In the genomic region with DNA sequence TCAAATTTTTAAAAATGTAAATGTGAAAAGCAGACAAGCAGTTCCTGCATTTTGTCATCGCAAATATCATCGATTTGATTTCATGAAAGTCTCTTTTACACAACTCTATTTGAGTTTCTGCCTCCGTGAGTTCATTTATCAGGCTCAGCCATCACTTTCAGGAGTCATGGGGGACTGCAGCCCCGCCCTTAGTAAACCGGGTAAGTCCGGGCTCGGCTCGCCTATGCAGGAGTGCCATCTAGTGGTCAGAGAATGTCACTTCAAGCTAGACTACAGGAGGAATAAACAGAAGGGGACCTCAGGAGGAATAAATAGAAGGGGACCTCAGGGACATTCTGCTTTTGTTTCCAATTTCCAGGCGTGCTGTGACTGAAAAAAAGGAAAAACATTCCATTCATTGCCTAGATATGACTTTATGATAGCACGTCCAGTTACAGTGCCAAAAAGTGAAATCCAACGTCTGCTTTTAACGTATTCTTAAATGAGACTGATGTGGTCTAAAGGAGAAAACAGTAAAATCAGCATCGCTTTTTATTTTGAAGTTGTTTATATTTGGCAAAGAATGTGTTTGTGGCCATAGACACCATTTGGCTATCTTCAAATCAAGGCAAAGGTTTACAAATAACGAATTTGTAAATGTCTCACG, we compare ENCODE assay signal across 8 cellular contexts.
A peak's percentile ranks its signal among the peaks of the same experiment; 100 is the strongest.
DNase-seq lines count a peak whose midpoint lies in the region; ATAC-seq, FAIRE-seq and TF ChIP-seq lines count a peak whose summit lies in the region.

No MANE protein-coding gene starts in this region.

- ATAC-seq in GM19463 (IDR thresholded peaks at IDR 0.05; ENCODE audit: unreplicated experiment), result peak; percentile 99
- ATAC-seq in HG03571 (IDR thresholded peaks at IDR 0.05; ENCODE audit: unreplicated experiment), result peak; percentile 99

- peak; percentile 79 to 82 for TF ChIP-seq CTCF in endothelial cell of umbilical vein (IDR thresholded peaks at IDR 0.05; ENCODE audit: extremely low read depth in 1 of 2, insufficient read depth in 1 of 2, low read depth in 1 of 2, low read length in 2 of 2)

- POLR2A ChIA-PET in endothelial cell of umbilical vein (lab: Charles Lee), result no interaction called here

- no TSS peak for BruUV-seq in endothelial cell of umbilical vein (replicated peaks; lab: Mats Ljungman, UMichigan)

- peak; percentile 46 for FAIRE-seq in endothelial cell of umbilical vein (lab: Jason Lieb, UNC)

- peak overlapping the region; percentile 63 for H2AFZ ChIP-seq in endothelial cell of umbilical vein (ENCODE audit: low read depth, low read length)

- CTCF ChIA-PET in endothelial cell of umbilical vein (lab: Charles Lee), result interaction anchor here (0.6 to 3.5 kb wide), 25 partner anchors 9 to 1676 kb away, joined by 3 to 27 read pairs (median 3); no protein-coding TSS in a partner anchor

- no peak for TF ChIP-seq POLR2A in endothelial cell of umbilical vein (IDR thresholded peaks at IDR 0.05; ENCODE audit: low read depth, low read length)

- no peaks in the 10 kb centered on the region for H3K36me3 ChIP-seq in endothelial cell of umbilical vein (ENCODE audit: control insufficient read depth in 2 of 2, extremely low read depth in 1 of 2, insufficient read depth in 2 of 2, low read length in 2 of 2)

- peak; percentile 36 for DNase-seq in CMK (ENCODE audit: low read depth)
- peak; percentile 39 for DNase-seq in NOMO-1 treated with dmso at 0.1 percent for 144 hours (lab: John Stamatoyannopoulos, UW; ENCODE audit: unreplicated experiment)
- DNase-seq in activated CD8-positive, alpha-beta memory T cell treated with anti-CD3 and anti-CD28 coated beads, Interleukin-2, amount 50 U/mL, for 1 hour (ENCODE audit: extremely low read depth), result peak; percentile 9
- DNase-seq in endothelial cell of umbilical vein (ENCODE audit: low read depth, low spot score), result peak; percentile 82
- DNase-seq in mucosa of gallbladder (ENCODE audit: low spot score), result peak; percentile 75
- peak; percentile 74 for DNase-seq in stimulated activated CD8-positive, alpha-beta memory T cell treated with anti-CD3 and anti-CD28 coated beads, Interleukin-4, amount 100 ng/mL, for 48 hours

- peak overlapping the region; percentile 62 for H3K27ac ChIP-seq in endothelial cell of umbilical vein (ENCODE audit: insufficient read depth, low read depth, low read length)

- peaks cover 27% of the 10 kb centered on the region for H3K4me1 ChIP-seq in endothelial cell of umbilical vein (ENCODE audit: control insufficient read depth, extremely low read depth, insufficient read depth, low read length)

- H3K79me2 ChIP-seq in endothelial cell of umbilical vein (ENCODE audit: control insufficient read depth, insufficient read depth, low read length), result no peaks in the 10 kb centered on the region

- dilution Hi-C loops in endothelial cell of umbilical vein (cut with MboI; ENCODE audit: extremely low pct_ligation_motif_present, low sequenced_read_pairs), result no loop called here

- no peaks in the 10 kb centered on the region for H3K27me3 ChIP-seq in endothelial cell of umbilical vein (ENCODE audit: control insufficient read depth in 2 of 2, insufficient read depth in 2 of 2, low read length in 2 of 2)

- H3K9me1 ChIP-seq in endothelial cell of umbilical vein (replicated peaks; ENCODE audit: control insufficient read depth, extremely low read depth, insufficient read depth, low read length), result no peaks in the 10 kb centered on the region

- no peaks in the 10 kb centered on the region for H4K20me1 ChIP-seq in endothelial cell of umbilical vein (replicated peaks; ENCODE audit: control insufficient read depth, extremely low read depth, insufficient read depth, low read length)

- H3K9me3 ChIP-seq in endothelial cell of umbilical vein (replicated peaks; ENCODE audit: control insufficient read depth, insufficient read depth, low read length), result no peaks in the 10 kb centered on the region

- peak overlapping the region; percentile 88 for H3K4me2 ChIP-seq in endothelial cell of umbilical vein (ENCODE audit: insufficient read depth, low read length)

- intact Hi-C loops in endothelial cell of umbilical vein (cut with micrococcal nuclease), result loop anchor here (1.0 to 2.0 kb wide), 4 partner anchors 113 to 1675 kb away; no protein-coding TSS in a partner anchor

- peak overlapping the region in 2 of 3 experiments; percentile 24 to 62 for H3K4me3 ChIP-seq in endothelial cell of umbilical vein (replicated peaks in 1 of 3; ENCODE audit: insufficient read depth in 1 of 3, low read depth in 1 of 3, low read length in 3 of 3)

- peak overlapping the region; percentile 56 for H3K9ac ChIP-seq in endothelial cell of umbilical vein (replicated peaks; ENCODE audit: extremely low read depth, insufficient read depth, low read length)

TF ChIP-seq in endothelial cell of umbilical vein, 7 proteins besides CTCF, POLR2A, EP300 and RAD21:
- TF ChIP-seq MAX (IDR thresholded peaks at IDR 0.05; ENCODE audit: insufficient read depth, insufficient read length), result no peak
- peak; percentile 79 for TF ChIP-seq GATA2 (IDR thresholded peaks at IDR 0.05; ENCODE audit: insufficient read depth, insufficient read length, low read depth, low read length)
- TF ChIP-seq EZH2 (IDR thresholded peaks at IDR 0.05; ENCODE audit: borderline replicate concordance, low read depth, low read length, severe bottlenecking), result no peak
- TF ChIP-seq MYC (IDR thresholded peaks at IDR 0.05; ENCODE audit: low read depth, low read length), result no peak
- TF ChIP-seq JUN (IDR thresholded peaks at IDR 0.05; ENCODE audit: borderline replicate concordance, insufficient read depth, insufficient read length, low read depth), result no peak
- TF ChIP-seq POLR2AphosphoS5 (IDR thresholded peaks at IDR 0.05; ENCODE audit: insufficient read depth, low read depth, low read length), result no peak
- TF ChIP-seq FOS (IDR thresholded peaks at IDR 0.05; ENCODE audit: borderline replicate concordance, insufficient read depth, low read length), result peak; percentile 6

Comparison
In these comparisons a context has a peak if more than half of its experiments do, and no peak if none do; other contexts are left out.
1. Peak in every context shown above with its lines: DNase-seq, ATAC-seq, H3K4me3 ChIP-seq and H3K27ac ChIP-seq.
2. DNase-seq: peak in every context shown above with its lines; median percentile 82 in endothelial cell of umbilical vein; 75 in mucosa of gallbladder; 74 in stimulated activated CD8-positive, alpha-beta memory T cell treated with anti-CD3 and anti-CD28 coated beads, Interleukin-4, amount 100 ng/mL, for 48 hours; 39 in NOMO-1 treated with dmso at 0.1 percent for 144 hours; 36 in CMK; 9 in activated CD8-positive, alpha-beta memory T cell treated with anti-CD3 and anti-CD28 coated beads, Interleukin-2, amount 50 U/mL, for 1 hour.